In the genomic region with DNA sequence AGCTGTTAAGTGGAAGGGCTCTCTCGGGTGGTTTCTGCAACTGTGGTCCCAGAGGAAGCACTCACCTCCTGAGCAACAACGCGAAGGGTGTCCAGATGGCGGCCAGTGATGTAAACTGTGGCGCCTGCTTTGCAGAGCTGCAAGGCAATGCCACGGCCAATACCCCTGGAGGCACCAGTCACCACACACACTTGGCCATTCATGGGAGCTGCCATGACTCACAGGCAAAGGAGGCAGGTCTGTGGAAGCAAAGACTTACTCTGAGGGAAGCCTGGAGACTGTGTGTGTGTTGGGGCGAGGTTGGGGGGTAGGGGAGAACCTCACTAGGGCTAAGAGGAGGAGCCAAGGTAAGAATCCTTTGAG, we compare ENCODE assay signal across 8 cellular contexts. TPM values are rescaled to one million over a fixed set of nuclear protein-coding genes. Genes with fewer than 3 reads are reported as not detected.
DNase-seq lines count a peak whose midpoint lies in the region; FAIRE-seq and TF ChIP-seq lines count a peak whose summit lies in the region.

No MANE protein-coding gene starts in this region.

- peaks cover 25 to 41% of the 10 kb centered on the region in 2 donors for H3K36me3 ChIP-seq in kidney (ENCODE audit: control insufficient read depth in 1 of 2, insufficient read depth in 2 of 2, low read length in 2 of 2)

- peak overlapping the region; percentile 87 to 99 (median 94) for H3K4me3 Mint-ChIP-seq in IgD-negative memory B cell

- H3K36me3 Mint-ChIP-seq in IgD-negative memory B cell = peaks cover 3% of the 10 kb centered on the region

- DNase-seq in NCI-H1092 treated with DMSO at 0.1 percent for 48 hours (lab: John Stamatoyannopoulos, UW) (peak; percentile 15), NCI-H1092 (lab: John Stamatoyannopoulos, UW) (no peak), astrocyte of the cerebellum (ENCODE audit: low read depth) (no peak), kidney (no peak), stromal cell of bone marrow (ENCODE audit: low read depth) (peak; percentile 50), GM19238 (ENCODE audit: insufficient read length, low spot score) (no peak), NAMALWA (ENCODE audit: low spot score) (no peak)

- H3K4me1 Mint-ChIP-seq in IgD-negative memory B cell = peaks cover 27 to 39% (median 35%) of the 10 kb centered on the region in 3 donors

- no peaks in the 10 kb centered on the region for H3K27me3 Mint-ChIP-seq in IgD-negative memory B cell

- intact Hi-C loops in kidney (cut with DNase I) = no loop called here

- in situ Hi-C loops in astrocyte of the cerebellum (cut with HindIII; ENCODE audit: low sequenced_read_pairs) = no loop called here

- FAIRE-seq in kidney (lab: Jason Lieb, UNC) = no peak

- H3K4me1 ChIP-seq in kidney (ENCODE audit: control insufficient read depth in 1 of 2, insufficient read depth in 1 of 2, low read depth in 1 of 2, low read length in 2 of 2) = peaks cover 8 to 17% of the 10 kb centered on the region in 2 donors

- H3K4me3 ChIP-seq in astrocyte of the cerebellum (ENCODE audit: low read depth, low read length) (peak overlapping the region; percentile 98), kidney (ENCODE audit: low read length in 2 of 2) (peak overlapping the region; percentile 92 to 95)

- no peaks in the 10 kb centered on the region for H3K9me3 Mint-ChIP-seq in IgD-negative memory B cell

- H3K27ac Mint-ChIP-seq in IgD-negative memory B cell = peak overlapping the region; percentile 51 to 98 (median 82)

- TF ChIP-seq CTCF in astrocyte of the cerebellum (IDR thresholded peaks at IDR 0.05; ENCODE audit: low read depth, low read length, missing control alignments) = no peak
- TF ChIP-seq CTCF in kidney (IDR thresholded peaks at IDR 0.05; ENCODE audit: borderline replicate concordance, extremely low read depth, insufficient read depth) = no peak

- H3K9ac ChIP-seq in kidney (ENCODE audit: low read length in 2 of 2) = peak overlapping the region; percentile 77 to 86

- peak overlapping the region; percentile 76 to 80 for H3K27ac ChIP-seq in kidney (ENCODE audit: low read depth in 2 of 2, low read length in 2 of 2)

- H3K9me3 ChIP-seq in kidney (ENCODE audit: control insufficient read depth in 1 of 2, low read length in 2 of 2) = no peaks in the 10 kb centered on the region

RNA-seq across cellular contexts. Expression of a gene that starts 0.7 kb away (rescaled TPM):
- 27.3 TPM for polyA plus RNA-seq in IgD-negative memory B cell
- 32.7 TPM for total RNA-seq in kidney
- 56.7 TPM for polyA plus RNA-seq in kidney (ENCODE audit: insufficient read depth, low read depth, low replicate concordance)

RNA-seq across cellular contexts. Expression of a gene that starts 0.8 kb away (rescaled TPM):
- 1.6 TPM for polyA plus RNA-seq in IgD-negative memory B cell
- 25.7 TPM for total RNA-seq in kidney
- 8.6 TPM for polyA plus RNA-seq in kidney (ENCODE audit: insufficient read depth, low read depth, low replicate concordance)

RNA-seq across cellular contexts. Expression of a gene that starts 8.9 kb away (rescaled TPM):
- 19.2 TPM for polyA plus RNA-seq in IgD-negative memory B cell
- 22.4 TPM for total RNA-seq in kidney
- polyA plus RNA-seq in kidney (ENCODE audit: insufficient read depth, low read depth, low replicate concordance) = 49.7 TPM

RNA-seq across cellular contexts. Expression of a gene that starts 11.1 kb away (rescaled TPM):
- polyA plus RNA-seq in IgD-negative memory B cell (0.97 TPM), kidney (ENCODE audit: insufficient read depth, low read depth, low replicate concordance) (0.67 TPM)
- total RNA-seq in kidney = 9.2 TPM

RNA-seq across cellular contexts. Expression of a gene that starts 12.4 kb away (rescaled TPM):
- polyA plus RNA-seq in IgD-negative memory B cell (2.5 TPM), kidney (ENCODE audit: insufficient read depth, low read depth, low replicate concordance) (4.6 TPM)
- total RNA-seq in kidney = 9.3 TPM

Comparison
In these comparisons a context has a peak if more than half of its experiments do, and no peak if none do; other contexts are left out.
1. DNase-seq: peak in NCI-H1092 treated with DMSO at 0.1 percent for 48 hours (single experiment) and stromal cell of bone marrow (single experiment); none in NCI-H1092 (single experiment), astrocyte of the cerebellum (single experiment), kidney (single experiment), GM19238 (single experiment) and NAMALWA (single experiment).